18 cellular contexts compared by ENCODE assay signal in the genomic region with DNA sequence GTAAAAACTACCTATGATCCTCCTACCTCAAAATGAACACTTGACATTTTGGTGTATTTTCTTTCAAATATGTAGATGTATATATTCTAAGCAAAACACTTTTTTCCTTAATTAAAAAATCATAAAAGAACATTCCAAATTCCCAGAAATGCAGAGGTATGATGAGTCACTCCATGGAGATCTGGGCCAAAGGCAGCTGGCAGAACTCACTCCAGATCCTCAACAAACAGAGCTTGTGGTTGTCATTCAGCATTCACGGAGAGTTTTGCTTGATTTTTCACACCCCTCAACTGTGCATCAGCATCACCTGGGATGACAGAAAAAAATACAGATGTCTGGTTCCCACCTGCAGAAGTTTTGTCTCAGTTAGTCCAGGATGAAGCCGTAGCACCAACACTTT.
"Had no signal": no experiment of that assay in that cellular context is flagged by ENCODE, and none has a peak within 500 bp of the region (broad histone marks: within the 10 kb centered on the region; RNA-seq: fewer than 3 reads in every experiment).

No MANE protein-coding gene starts in this region.

- DNase-seq: activated B cell treated with CpG ODN at 0.5 μM for 24 hours; activated CD4-positive, alpha-beta memory T cell treated with anti-CD3 and anti-CD28 coated beads for 36 hours; activated CD4-positive, alpha-beta T cell treated with anti-CD3 and anti-CD28 coated beads for 4 hours; activated CD8-positive, alpha-beta memory T cell treated with anti-CD3 and anti-CD28 coated beads, Interleukin-2, amount 10 ng/mL, durations not matched to agents 7 days and 5 days; activated naive CD4-positive, alpha-beta T cell treated with anti-CD3 and anti-CD28 coated beads, Interleukin-2, amount 10 ng/mL, durations not matched to agents 7 days and 5 days; activated naive CD8-positive, alpha-beta T cell treated with anti-CD3 and anti-CD28 coated beads, Interleukin-2, amount 50 U/mL, for 24 hours; aorta; effector CD8-positive, alpha-beta T cell; left ventricle myocardium superior; naive B cell; stimulated activated CD4-positive, alpha-beta T cell treated with anti-CD3 and anti-CD28 coated beads, Interleukin-2, amount 100 ng/mL, for 24 hours; stimulated activated naive CD8-positive, alpha-beta T cell treated with anti-CD3 and anti-CD28 coated beads, Interleukin-15, Interleukin-2, amounts not matched to agents 100 U/mL and 50 U/mL, for 24 hours; substantia nigra; T-helper 9 cell; tibial artery had no signal

- H3K36me3 ChIP-seq: tibial artery had no signal

- ATAC-seq: activated CD8-positive, alpha-beta memory T cell treated with anti-CD3 and anti-CD28 coated beads, Interleukin-2, amount 10 ng/mL, durations not matched to agents 7 days and 5 days; activated naive CD8-positive, alpha-beta T cell treated with anti-CD3 and anti-CD28 coated beads, Interleukin-2, amount 50 U/mL, for 24 hours; activated T-helper 17 cell treated with anti-CD3 and anti-CD28 coated beads, Interleukin-2, amount 50 U/mL, for 72 hours; esophagus mucosa; left ventricle myocardium superior; stimulated activated naive CD8-positive, alpha-beta T cell treated with anti-CD3 and anti-CD28 coated beads, Interleukin-15, Interleukin-2, amounts not matched to agents 100 U/mL and 50 U/mL, for 24 hours had no signal

- H3K4me3 ChIP-seq: tibial artery had no signal

- FAIRE-seq: bronchial epithelial cell had no signal

- H3K27me3 ChIP-seq: tibial artery had no signal

- H3K27ac ChIP-seq: tibial artery had no signal
